8 cellular contexts compared by ENCODE assay signal in the genomic region with DNA sequence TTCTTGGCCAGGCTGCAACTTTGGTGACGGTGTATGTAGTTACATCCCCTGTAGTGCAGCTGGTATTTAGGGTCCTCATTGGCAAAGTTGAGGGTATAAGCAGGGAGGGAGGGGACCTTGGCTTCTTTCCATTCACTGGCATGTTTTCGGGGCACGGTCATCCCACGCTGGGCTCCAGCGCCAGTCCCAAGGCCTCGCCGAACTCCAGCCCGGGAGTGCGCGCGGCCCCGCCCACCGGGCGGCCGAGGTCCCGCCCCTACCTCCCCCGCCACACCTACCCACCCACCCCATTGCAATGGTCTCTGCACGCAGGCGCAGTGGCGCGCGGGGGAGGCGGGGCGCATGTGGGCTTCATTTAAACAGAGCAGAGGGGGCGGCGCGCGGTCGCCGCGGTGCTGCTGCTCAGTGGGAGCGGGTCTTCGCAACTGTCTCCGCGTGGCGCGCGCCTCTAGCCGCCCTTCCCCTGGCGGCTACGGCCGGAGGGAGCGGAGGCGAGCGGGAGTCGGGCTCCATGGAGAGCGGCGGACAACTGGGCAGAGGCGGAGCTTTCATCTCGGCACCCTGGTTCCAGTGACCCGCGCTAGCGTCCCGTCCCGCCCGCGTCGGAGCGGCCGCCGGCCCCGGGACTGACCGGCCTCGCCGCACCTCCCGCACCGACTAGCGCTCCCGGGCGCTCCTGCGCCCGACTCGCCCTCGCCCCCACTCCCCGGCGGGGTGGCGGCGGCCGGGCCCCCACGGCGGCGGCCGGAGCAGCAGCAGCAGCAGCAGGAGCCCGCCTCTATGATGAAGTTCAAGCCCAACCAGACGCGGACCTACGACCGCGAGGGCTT. TPM values are rescaled to one million over a fixed set of nuclear protein-coding genes. Genes with fewer than 3 reads are reported as not detected.
DNase-seq lines count a peak whose midpoint lies in the region; ATAC-seq and TF ChIP-seq lines count a peak whose summit lies in the region.
"Not testable (repeated sequence)": the region's sequence is repeated elsewhere in the genome, so short reads cannot be mapped to it uniquely, and the experiment has no call there.

A gene (plus strand): TSS at position 383 of the 830 bp plus-strand sequence. CDS start 398 bp downstream, at position 781.

- not testable (repeated sequence) for TF ChIP-seq CTCF in left ventricle myocardium inferior (IDR thresholded peaks at IDR 0.05; ENCODE audit: borderline replicate concordance); psoas muscle (IDR thresholded peaks at IDR 0.05)

- WGBS in psoas muscle, 3 donors = 0 to 1% (median 1%) methylated on average over 34 to 53 of the region's 89 CpGs
- WGBS in urinary bladder = under 1% methylated on average over 53 of the region's 89 CpGs

- not testable (repeated sequence) for H3K36me3 ChIP-seq in left ventricle myocardium inferior; psoas muscle (ENCODE audit: insufficient read depth in 1 of 2, low read depth in 1 of 2); urinary bladder (ENCODE audit: insufficient read depth)

- H3K4me1 ChIP-seq in left ventricle myocardium inferior (peaks cover 85% of the 10 kb centered on the region), psoas muscle (peaks cover 58% of the 10 kb centered on the region)
- H3K4me1 ChIP-seq in urinary bladder (ENCODE audit: insufficient read depth) = not testable (repeated sequence)

- ATAC-seq in GM18498 (IDR thresholded peaks at IDR 0.05; ENCODE audit: unreplicated experiment) (peak; percentile 80), HG02938 (IDR thresholded peaks at IDR 0.05; ENCODE audit: unreplicated experiment) (peak; percentile 62), T-helper 17 cell (peak; percentile 86), psoas muscle (peak; percentile 89 to 94 (median 90))

- DNase-seq in NCI-H187 (lab: John Stamatoyannopoulos, UW) (peak; percentile 87 to 90), T-helper 17 cell (peak; percentile 95 to 97 (median 96)), amniotic stem cell (lab: John Stamatoyannopoulos, UW) (peak; percentile 73), left ventricle myocardium inferior (peak; percentile 99), psoas muscle (peak; percentile 99)

- intact Hi-C loops in left ventricle myocardium inferior (cut with micrococcal nuclease); psoas muscle (cut with DNase I): not testable (repeated sequence)

- peak within 1 kb of the TSS; percentile 84 for H3K4me3 ChIP-seq in left ventricle myocardium inferior
- peak within 1 kb of the TSS; percentile 78 for H3K4me3 ChIP-seq in psoas muscle
- peak within 1 kb of the TSS; percentile 98 for H3K4me3 ChIP-seq in urinary bladder (ENCODE audit: low read depth, low read length)

- not testable (repeated sequence) for H3K27me3 ChIP-seq in left ventricle myocardium inferior (ENCODE audit: low read depth); psoas muscle (ENCODE audit: insufficient read depth in 3 of 3, low read length in 2 of 3)

- H3K27ac ChIP-seq in left ventricle myocardium inferior (replicated peaks) (peak within 1 kb of the TSS; percentile 93), psoas muscle (peak within 1 kb of the TSS; percentile 92), urinary bladder (ENCODE audit: low read depth) (peak within 1 kb of the TSS; percentile 94)

- peak within 1 kb of the TSS; percentile 99 for H3K4me3 Mint-ChIP-seq in T-helper 17 cell

- H3K4me1 Mint-ChIP-seq in T-helper 17 cell = peaks cover 33% of the 10 kb centered on the region

- H3K27me3 Mint-ChIP-seq in T-helper 17 cell = not testable (repeated sequence)

- H3K27ac Mint-ChIP-seq in T-helper 17 cell = peak within 1 kb of the TSS; percentile 96

- not testable (repeated sequence) for H3K9me3 ChIP-seq in T-helper 17 cell (ENCODE audit: control insufficient read depth, low read length, poor library complexity, severe bottlenecking); left ventricle myocardium inferior (replicated peaks); psoas muscle

- H3K36me3 Mint-ChIP-seq in T-helper 17 cell (ENCODE audit: low read depth) = not testable (repeated sequence)

RNA-seq across cellular contexts. Expression of the gene that starts here (rescaled TPM):
- total RNA-seq in T-helper 17 cell (10 to 100 TPM; 60.4 to 78.8 TPM), left ventricle myocardium inferior (283 TPM), psoas muscle (100 to 1,000 TPM; 187 to 254 (median 211) TPM), urinary bladder (103 TPM)
- polyA plus RNA-seq in psoas muscle (100 to 1,000 TPM in 1 of 3 donors, 10 to 100 TPM in 2; 48.3 to 108 (median 76.1) TPM), urinary bladder (46.4 TPM)

Comparison
In these comparisons a context has a peak if more than half of its experiments do, and no peak if none do; other contexts are left out.
1. Peak in every context shown above with its lines: DNase-seq, ATAC-seq, H3K4me3 ChIP-seq and H3K27ac ChIP-seq.